ENCODE assay signal across 10 cellular contexts in genomic region chr14:65461730-65462129, GRCh38. TPM values are rescaled to one million over a fixed set of nuclear protein-coding genes. Genes with fewer than 3 reads are reported as not detected.
A peak's percentile ranks its signal among the peaks of the same experiment; 100 is the strongest.
DNase-seq lines count a peak whose midpoint lies in the region; ATAC-seq, FAIRE-seq and TF ChIP-seq lines count a peak whose summit lies in the region.
"Had no signal": no experiment of that assay in that cellular context is flagged by ENCODE, and none has a peak within 500 bp of the region (broad histone marks: within the 10 kb centered on the region; RNA-seq: fewer than 3 reads in every experiment).

No MANE protein-coding gene starts in this region.

- peaks cover 4% of the 10 kb centered on the region; the same call in 1 of the 2 replicates for H3F3A ChIP-seq in Loucy (ENCODE audit: low read depth)

- H3K4me2 ChIP-seq in Loucy (ENCODE audit: low read depth, low read length, poor library complexity, severe bottlenecking): peak overlapping the region; percentile 58
- peak overlapping the region; percentile 63 for H3K4me2 ChIP-seq in astrocyte (ENCODE audit: low read length)

- H2AFZ ChIP-seq in Loucy (ENCODE audit: low read length) (no peak overlapping the region), astrocyte (ENCODE audit: low read depth, low read length) (no peak overlapping the region)

- H3K4me1 ChIP-seq in Loucy (ENCODE audit: insufficient read depth, low read length, poor library complexity, severe bottlenecking) (peaks cover 26% of the 10 kb centered on the region), astrocyte (ENCODE audit: insufficient read depth, low read length) (peaks cover 16% of the 10 kb centered on the region)

- no peaks in the 10 kb centered on the region for H3K9me3 ChIP-seq in Loucy (ENCODE audit: insufficient read depth, low read depth, low read length)
- H3K9me3 ChIP-seq in astrocyte (ENCODE audit: insufficient read depth, low read depth, low read length): no peaks in the 10 kb centered on the region
- H3K9me3 ChIP-seq: HAP-1 had no signal

- no peaks in the 10 kb centered on the region for H3K27me3 ChIP-seq in Loucy (ENCODE audit: insufficient read depth, low read length, poor library complexity, severe bottlenecking)
- no peaks in the 10 kb centered on the region for H3K27me3 ChIP-seq in astrocyte (ENCODE audit: insufficient read depth, low read length)
- H3K27me3 ChIP-seq: heart left ventricle had no signal

- peaks cover 22% of the 10 kb centered on the region for H3K4me1 Mint-ChIP-seq in astrocyte (ENCODE audit: low read depth, unreplicated experiment)

- H3K9me2 ChIP-seq in Loucy (replicated peaks; ENCODE audit: low read depth, low read length): no peaks in the 10 kb centered on the region

- peaks cover 32% of the 10 kb centered on the region for H3K79me2 ChIP-seq in Loucy (ENCODE audit: insufficient read depth, low read length)
- H3K79me2 ChIP-seq in astrocyte (ENCODE audit: insufficient read depth, low read length): peaks cover 43% of the 10 kb centered on the region

- H3K36me3 ChIP-seq in Loucy (ENCODE audit: insufficient read depth, low read length): peaks cover 14% of the 10 kb centered on the region
- peaks cover 4% of the 10 kb centered on the region for H3K36me3 ChIP-seq in astrocyte (ENCODE audit: insufficient read depth, low read length)

- no peaks in the 10 kb centered on the region for H4K20me1 ChIP-seq in Loucy (ENCODE audit: insufficient read depth, low read length, poor library complexity, severe bottlenecking)
- H4K20me1 ChIP-seq in astrocyte (ENCODE audit: insufficient read depth, low read length): no peaks in the 10 kb centered on the region

- peaks cover 13% of the 10 kb centered on the region for H3K36me3 Mint-ChIP-seq in astrocyte (ENCODE audit: low read depth, unreplicated experiment)

- DNase-seq in Ammon's horn (ENCODE audit: low spot score) (peak; percentile 10), astrocyte (ENCODE audit: low read depth) (no peak), left lobe of liver (ENCODE audit: low spot score) (no peak), HT-29 (ENCODE audit: low spot score) (no peak), DMS114 treated with DMSO at 0.1 percent for 48 hours (lab: John Stamatoyannopoulos, UW; ENCODE audit: unreplicated experiment) (no peak)
- DNase-seq: heart left ventricle had no signal

- H3K4me3 ChIP-seq in Loucy (ENCODE audit: low read length, poor library complexity, severe bottlenecking): peak overlapping the region; percentile 30
- H3K4me3 ChIP-seq in astrocyte (ENCODE audit: insufficient read depth, low read depth, low read length): no peak overlapping the region
- H3K4me3 ChIP-seq: HAP-1, heart left ventricle had no signal

- no peak for TF ChIP-seq CTCF in Loucy (conservative IDR thresholded peaks at IDR 0.05; ENCODE audit: low read length)
- TF ChIP-seq CTCF in astrocyte (IDR thresholded peaks at IDR 0.05; ENCODE audit: insufficient read depth, low read depth, low read length): no peak

- no peaks in the 10 kb centered on the region for H3K27me3 Mint-ChIP-seq in astrocyte (ENCODE audit: low read depth, unreplicated experiment)

- H3K27ac Mint-ChIP-seq in astrocyte (ENCODE audit: unreplicated experiment): peak overlapping the region; percentile 97

- peak overlapping the region; percentile 64 for H3K27ac ChIP-seq in astrocyte (ENCODE audit: low read depth, low read length)
- H3K27ac ChIP-seq: heart left ventricle had no signal

- no peak for FAIRE-seq in astrocyte (lab: Jason Lieb, UNC)

- peaks cover 7% of the 10 kb centered on the region for H3K9me3 Mint-ChIP-seq in astrocyte (ENCODE audit: unreplicated experiment)

- peak overlapping the region; percentile 9 for H3K4me3 Mint-ChIP-seq in astrocyte (ENCODE audit: unreplicated experiment)

- ATAC-seq in GM19395 (IDR thresholded peaks at IDR 0.05; ENCODE audit: unreplicated experiment) (peak; percentile 50), left lobe of liver (no peak), HG03342 (IDR thresholded peaks at IDR 0.05; ENCODE audit: unreplicated experiment) (no peak)
- ATAC-seq: heart left ventricle had no signal

- H3K9ac ChIP-seq in Loucy (ENCODE audit: low read depth, low read length, poor library complexity, severe bottlenecking): peak overlapping the region; percentile 6
- H3K9ac ChIP-seq in astrocyte (ENCODE audit: low read length): peak overlapping the region; percentile 19

RNA-seq across cellular contexts. Expression of gene FUT8, which starts 49.2 kb away (rescaled TPM):
- total RNA-seq in astrocyte (52.7 and 57.4 TPM in 2 replicates), left lobe of liver (3.8 TPM)
- 2.8 and 2.9 TPM in 2 replicates for total RNA-seq in HT-29 (2014; rRNA removed; shearing (Covaris generic))

Comparison
In these comparisons a context has a peak if more than half of its experiments do, and no peak if none do; other contexts are left out.
1. RNA of gene FUT8, which starts 49.2 kb away (total RNA-seq): 52.7 to 57.4 TPM in astrocyte; 3.8 TPM in left lobe of liver (single experiment) and 2.8 to 2.9 TPM in HT-29; every median in the first group is over 10 times any median in the second.